In the genomic region with DNA sequence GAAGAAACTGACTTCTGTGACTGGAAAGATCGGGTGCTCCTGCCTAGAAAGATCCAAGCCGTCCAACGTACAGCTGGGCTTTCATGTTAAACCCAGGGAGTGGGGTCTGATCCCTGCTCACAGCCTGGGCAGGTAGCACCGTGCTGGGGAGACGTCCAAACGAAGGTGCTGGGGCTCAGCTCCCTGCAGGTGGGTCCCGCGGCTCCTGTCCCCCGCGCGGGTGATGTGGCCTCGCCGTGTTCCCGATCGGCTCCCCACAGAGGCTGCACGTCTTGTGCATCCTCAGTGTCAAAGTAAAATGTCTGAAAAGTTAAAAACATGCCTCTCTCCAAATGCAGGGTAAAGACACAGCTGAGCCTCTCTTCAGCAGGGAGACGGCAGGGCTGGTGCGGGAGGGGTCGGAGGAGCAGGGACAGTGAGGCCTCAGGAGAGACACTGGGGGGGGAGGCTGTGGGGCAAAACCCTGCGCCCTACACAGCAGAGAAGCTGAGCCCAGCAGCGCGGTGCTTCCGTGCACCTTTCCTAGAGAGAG, we compare ENCODE assay signal across 12 cellular contexts. TPM values are rescaled to one million over a fixed set of nuclear protein-coding genes. Genes with fewer than 3 reads are reported as not detected.
DNase-seq lines count a peak whose midpoint lies in the region; ATAC-seq, FAIRE-seq and TF ChIP-seq lines count a peak whose summit lies in the region.
"Had no signal": no experiment of that assay in that cellular context is flagged by ENCODE, and none has a peak within 500 bp of the region (broad histone marks: within the 10 kb centered on the region; RNA-seq: fewer than 3 reads in every experiment).

No MANE protein-coding gene starts in this region.

- H3K36me3 Mint-ChIP-seq in CD8-positive, alpha-beta T cell: no peaks in the 10 kb centered on the region
- H3K36me3 Mint-ChIP-seq in activated T-helper 1 cell treated with anti-CD3 and anti-CD28 coated beads, Interleukin-12 subunit alpha, Interleukin-12 subunit beta, Interleukin-2, Interleukin-4 antibody, amounts not matched to agents 30 ng/mL and 10 ng/mL and 1 ng/mL, durations not matched to agents 14 hours and 24 hours and 36 hours (ENCODE audit: low read depth): no peaks in the 10 kb centered on the region

- no peak for ATAC-seq in CD8-positive, alpha-beta T cell
- no peak for ATAC-seq in GM21576 (IDR thresholded peaks at IDR 0.05; ENCODE audit: unreplicated experiment)
- ATAC-seq: esophagus mucosa had no signal

- FAIRE-seq in kidney (lab: Jason Lieb, UNC): no peak
- FAIRE-seq in H54 (lab: Jason Lieb, UNC): no peak
- FAIRE-seq: G401.6 had no signal

- H3K9me3 ChIP-seq in CD8-positive, alpha-beta T cell (ENCODE audit: low read length): no peaks in the 10 kb centered on the region
- H3K9me3 ChIP-seq in kidney (ENCODE audit: control insufficient read depth in 1 of 2, low read length in 2 of 2) (peaks cover 2 to 5% of the 10 kb centered on the region in 2 donors), spleen (peaks cover 0 to 19% (median 3%) of the 10 kb centered on the region in 8 donors)

- no peak for DNase-seq in CD8-positive, alpha-beta T cell
- DNase-seq in activated T-helper 1 cell treated with anti-CD3 and anti-CD28 coated beads, Interleukin-12 subunit alpha, Interleukin-12 subunit beta, Interleukin-2, Interleukin-4 antibody, amounts not matched to agents 30 ng/mL and 10 ng/mL and 1 ng/mL, durations not matched to agents 14 hours and 24 hours and 36 hours (ENCODE audit: low spot score): no peak
- DNase-seq in kidney (peak; percentile 68), spleen (no peak), midbrain (lab: John Stamatoyannopoulos, UW) (no peak), H54 (ENCODE audit: insufficient read length, low spot score) (no peak), GF-D8 (lab: John Stamatoyannopoulos, UW) (no peak)
- DNase-seq: NCI-H2171 treated with DMSO at 0.1 percent for 48 hours had no signal

- WGBS in spleen, 5 donors: 65 to 75% (median 71%) methylated on average over 10 to 23 of the region's 23 CpGs

- intact Hi-C loops in CD8-positive, alpha-beta T cell (cut with DNase I, micrococcal nuclease): loop anchor here in 1 of 2 experiments (10.0 kb wide), 1 partner anchor 73 kb away; a partner anchor contains a TSS
- intact Hi-C loops in activated T-helper 1 cell treated with anti-CD3 and anti-CD28 coated beads, Interleukin-12 subunit alpha, Interleukin-12 subunit beta, Interleukin-2, Interleukin-4 antibody, amounts not matched to agents 30 ng/mL and 10 ng/mL and 1 ng/mL, durations not matched to agents 14 hours and 24 hours and 36 hours (cut with micrococcal nuclease): no loop called here
- intact Hi-C loops in kidney (cut with DNase I): no loop called here
- intact Hi-C loops in spleen (cut with DNase I; ENCODE audit: low total_unique reads): no loop called here

- no peak overlapping the region for H3K27ac ChIP-seq in CD8-positive, alpha-beta T cell (ENCODE audit: low read depth, low read length)
- H3K27ac ChIP-seq in kidney (ENCODE audit: low read depth in 2 of 2, low read length in 2 of 2) (no peak overlapping the region), spleen (peak overlapping the region in 7 of 8 donors; percentile 52 to 81 (median 74))

- H3K9me3 Mint-ChIP-seq in CD8-positive, alpha-beta T cell: no peaks in the 10 kb centered on the region
- H3K9me3 Mint-ChIP-seq in activated T-helper 1 cell treated with anti-CD3 and anti-CD28 coated beads, Interleukin-12 subunit alpha, Interleukin-12 subunit beta, Interleukin-2, Interleukin-4 antibody, amounts not matched to agents 30 ng/mL and 10 ng/mL and 1 ng/mL, durations not matched to agents 14 hours and 24 hours and 36 hours: peaks cover 20% of the 10 kb centered on the region

- no peak for TF ChIP-seq CTCF in CD8-positive, alpha-beta T cell (IDR thresholded peaks at IDR 0.05)
- TF ChIP-seq CTCF in kidney (IDR thresholded peaks at IDR 0.05; ENCODE audit: borderline replicate concordance, extremely low read depth, insufficient read depth) (no peak), spleen (IDR thresholded peaks at IDR 0.05 in 8 of 11, conservative IDR thresholded peaks at IDR 0.05 in 3 of 11) (no peak)

- peaks cover 17% of the 10 kb centered on the region for H3K27me3 Mint-ChIP-seq in CD8-positive, alpha-beta T cell (ENCODE audit: low read depth)
- peaks cover 8% of the 10 kb centered on the region for H3K27me3 Mint-ChIP-seq in activated T-helper 1 cell treated with anti-CD3 and anti-CD28 coated beads, Interleukin-12 subunit alpha, Interleukin-12 subunit beta, Interleukin-2, Interleukin-4 antibody, amounts not matched to agents 30 ng/mL and 10 ng/mL and 1 ng/mL, durations not matched to agents 14 hours and 24 hours and 36 hours (ENCODE audit: insufficient read depth)

- peak overlapping the region; percentile 3 for H3K4me3 ChIP-seq in CD8-positive, alpha-beta T cell (ENCODE audit: low read depth, low read length)
- H3K4me3 ChIP-seq in kidney (ENCODE audit: low read length in 2 of 2): no peak overlapping the region
- H3K4me3 ChIP-seq in spleen: no peak overlapping the region

- TF ChIP-seq POLR2A in spleen (IDR thresholded peaks at IDR 0.05) (no peak), H54 (IDR thresholded peaks at IDR 0.05; ENCODE audit: low read depth, low read length) (no peak)

- CTCF ChIA-PET in CD8-positive, alpha-beta T cell (lab: Charles Lee): interaction anchor here (1.4 kb wide), 1 partner anchor 40 kb away, joined by 3 read pairs; a partner anchor contains a TSS

- peaks cover 28% of the 10 kb centered on the region for H3K4me1 Mint-ChIP-seq in CD8-positive, alpha-beta T cell (ENCODE audit: low read depth)
- H3K4me1 Mint-ChIP-seq in activated T-helper 1 cell treated with anti-CD3 and anti-CD28 coated beads, Interleukin-12 subunit alpha, Interleukin-12 subunit beta, Interleukin-2, Interleukin-4 antibody, amounts not matched to agents 30 ng/mL and 10 ng/mL and 1 ng/mL, durations not matched to agents 14 hours and 24 hours and 36 hours (ENCODE audit: low read depth): peaks cover 25% of the 10 kb centered on the region

- H3K27ac Mint-ChIP-seq in CD8-positive, alpha-beta T cell: no peak overlapping the region
- no peak overlapping the region for H3K27ac Mint-ChIP-seq in activated T-helper 1 cell treated with anti-CD3 and anti-CD28 coated beads, Interleukin-12 subunit alpha, Interleukin-12 subunit beta, Interleukin-2, Interleukin-4 antibody, amounts not matched to agents 30 ng/mL and 10 ng/mL and 1 ng/mL, durations not matched to agents 14 hours and 24 hours and 36 hours
- H3K27ac Mint-ChIP-seq: B cell had no signal

- no peak overlapping the region for H3K9ac ChIP-seq in kidney (ENCODE audit: low read length in 2 of 2)

- POLR2A ChIA-PET in CD8-positive, alpha-beta T cell (lab: Charles Lee): no interaction called here

- no peaks in the 10 kb centered on the region for H3K27me3 ChIP-seq in CD8-positive, alpha-beta T cell (ENCODE audit: insufficient read depth, low read length)
- peaks cover 0 to 58% (median 7%) of the 10 kb centered on the region in 7 donors for H3K27me3 ChIP-seq in spleen (replicated peaks in 1 of 7)

- H3K36me3 ChIP-seq in CD8-positive, alpha-beta T cell (ENCODE audit: insufficient read depth, low read length): no peaks in the 10 kb centered on the region
- H3K36me3 ChIP-seq in kidney (ENCODE audit: control insufficient read depth in 1 of 2, insufficient read depth in 2 of 2, low read length in 2 of 2): no peaks in the 10 kb centered on the region
- H3K36me3 ChIP-seq in spleen: no peaks in the 10 kb centered on the region

- peak overlapping the region; percentile 78 for H3K4me3 Mint-ChIP-seq in CD8-positive, alpha-beta T cell
- H3K4me3 Mint-ChIP-seq in activated T-helper 1 cell treated with anti-CD3 and anti-CD28 coated beads, Interleukin-12 subunit alpha, Interleukin-12 subunit beta, Interleukin-2, Interleukin-4 antibody, amounts not matched to agents 30 ng/mL and 10 ng/mL and 1 ng/mL, durations not matched to agents 14 hours and 24 hours and 36 hours: peak overlapping the region; percentile 30
- H3K4me3 Mint-ChIP-seq: B cell had no signal

- H3K4me1 ChIP-seq in CD8-positive, alpha-beta T cell (ENCODE audit: insufficient read depth, low read length): peaks cover 25% of the 10 kb centered on the region
- peaks cover 0 to 2% of the 10 kb centered on the region in 2 donors for H3K4me1 ChIP-seq in kidney (ENCODE audit: control insufficient read depth in 1 of 2, insufficient read depth in 1 of 2, low read depth in 1 of 2, low read length in 2 of 2)
- peaks cover 9 to 34% (median 19%) of the 10 kb centered on the region in 6 donors for H3K4me1 ChIP-seq in spleen

RNA-seq across cellular contexts. Expression of a gene that starts 40.1 kb away (rescaled TPM):
- total RNA-seq in CD8-positive, alpha-beta T cell: 10 to 100 TPM; 74.4 to 80.6 TPM
- 1.4 and 2.1 TPM in 2 replicates for total RNA-seq in activated T-helper 1 cell treated with anti-CD3 and anti-CD28 coated beads, Interleukin-12 subunit alpha, Interleukin-12 subunit beta, Interleukin-2, Interleukin-4 antibody, amounts not matched to agents 30 ng/mL and 10 ng/mL and 1 ng/mL, durations not matched to agents 14 hours and 24 hours and 36 hours
- total RNA-seq in kidney: 174 TPM
- 52.4 TPM for polyA plus RNA-seq in kidney (ENCODE audit: insufficient read depth, low read depth, low replicate concordance)
- 100 to 1,000 TPM; 105 to 259 (median 198) TPM for total RNA-seq in spleen
- 100 to 1,000 TPM; 101 to 244 (median 110) TPM for polyA plus RNA-seq in spleen

Comparison
In these comparisons a context has a peak if more than half of its experiments do, and no peak if none do; other contexts are left out.
1. H3K27ac ChIP-seq: peak in spleen (7 of 8); none in CD8-positive, alpha-beta T cell (single experiment) and kidney (0 of 2).
2. RNA of a gene that starts 40.1 kb away (total RNA-seq): 105 to 259 TPM in spleen, 174 TPM in kidney (single experiment) and 74.4 to 80.6 TPM in CD8-positive, alpha-beta T cell; 1.4 to 2.1 TPM in activated T-helper 1 cell treated with anti-CD3 and anti-CD28 coated beads, Interleukin-12 subunit alpha, Interleukin-12 subunit beta, Interleukin-2, Interleukin-4 antibody, amounts not matched to agents 30 ng/mL and 10 ng/mL and 1 ng/mL, durations not matched to agents 14 hours and 24 hours and 36 hours; every median in the first group is over 10 times any median in the second.